ENCODE assay signal across 14 cellular contexts in genomic region chr2:11004206-11004605, GRCh38.
A peak's percentile ranks its signal among the peaks of the same experiment; 100 is the strongest.
DNase-seq lines count a peak whose midpoint lies in the region; ATAC-seq, FAIRE-seq and TF ChIP-seq lines count a peak whose summit lies in the region.
"Had no signal": no experiment of that assay in that cellular context is flagged by ENCODE, and none has a peak within 500 bp of the region (broad histone marks: within the 10 kb centered on the region; RNA-seq: fewer than 3 reads in every experiment).

No MANE protein-coding gene starts in this region.

- H3K4me1 ChIP-seq in astrocyte (ENCODE audit: insufficient read depth, low read length) (peaks cover 5% of the 10 kb centered on the region), keratinocyte (ENCODE audit: control insufficient read depth, extremely low read depth, insufficient read depth, low read length) (peaks cover 5% of the 10 kb centered on the region)
- H3K4me1 ChIP-seq: BLaER1, vagina had no signal

- H3K9me1 ChIP-seq in keratinocyte (ENCODE audit: control insufficient read depth, extremely low read depth, insufficient read depth, low read length), result no peaks in the 10 kb centered on the region

- peaks cover 5% of the 10 kb centered on the region for H3K27me3 Mint-ChIP-seq in astrocyte (ENCODE audit: low read depth, unreplicated experiment)
- H3K27me3 Mint-ChIP-seq in activated naive CD4-positive, alpha-beta T cell treated with anti-CD3 and anti-CD28 coated beads for 36 hours (ENCODE audit: low read depth), result peaks cover 7% of the 10 kb centered on the region

- H3K9me3 Mint-ChIP-seq in astrocyte (ENCODE audit: unreplicated experiment), result peaks cover 2% of the 10 kb centered on the region
- no peaks in the 10 kb centered on the region for H3K9me3 Mint-ChIP-seq in activated naive CD4-positive, alpha-beta T cell treated with anti-CD3 and anti-CD28 coated beads for 36 hours

- peaks cover 4% of the 10 kb centered on the region for H3K36me3 Mint-ChIP-seq in astrocyte (ENCODE audit: low read depth, unreplicated experiment)
- H3K36me3 Mint-ChIP-seq in activated naive CD4-positive, alpha-beta T cell treated with anti-CD3 and anti-CD28 coated beads for 36 hours (ENCODE audit: low read depth), result no peaks in the 10 kb centered on the region

- intact Hi-C loops in activated naive CD4-positive, alpha-beta T cell treated with anti-CD3 and anti-CD28 coated beads for 36 hours (cut with micrococcal nuclease), result no loop called here

- no peak overlapping the region for H3K4me3 Mint-ChIP-seq in astrocyte (ENCODE audit: unreplicated experiment)
- H3K4me3 Mint-ChIP-seq in activated naive CD4-positive, alpha-beta T cell treated with anti-CD3 and anti-CD28 coated beads for 36 hours, result no peak overlapping the region

- DNase-seq in DMS53 treated with DMSO at 0.1 percent for 48 hours (lab: John Stamatoyannopoulos, UW; ENCODE audit: unreplicated experiment) (peak; percentile 60), NOMO-1 (lab: John Stamatoyannopoulos, UW; ENCODE audit: unreplicated experiment in 2 of 2) (peak; percentile 58 to 92), astrocyte (ENCODE audit: low read depth) (peak; percentile 68), keratinocyte (ENCODE audit: low read depth, low spot score) (peak; percentile 33), NCI-H1694 (lab: John Stamatoyannopoulos, UW) (no peak)
- no peak for DNase-seq in activated naive CD4-positive, alpha-beta T cell treated with anti-CD3 and anti-CD28 coated beads for 36 hours
- DNase-seq: activated T-cell treated with anti-CD3 and anti-CD28 coated beads, Interleukin-2, amount 50 U/mL, for 48 hours; left cardiac atrium; NCI-H2029 had no signal

- no peak overlapping the region for H3K27ac Mint-ChIP-seq in astrocyte (ENCODE audit: unreplicated experiment)
- H3K27ac Mint-ChIP-seq in activated naive CD4-positive, alpha-beta T cell treated with anti-CD3 and anti-CD28 coated beads for 36 hours, result no peak overlapping the region

- peak overlapping the region; percentile 43 for H3K4me2 ChIP-seq in astrocyte (ENCODE audit: low read length)
- no peak overlapping the region for H3K4me2 ChIP-seq in keratinocyte (ENCODE audit: control insufficient read depth, extremely low read depth, insufficient read depth, low read depth, low read length)
- H3K4me2 ChIP-seq: BLaER1 had no signal

- no peak for TF ChIP-seq CTCF in astrocyte (IDR thresholded peaks at IDR 0.05; ENCODE audit: insufficient read depth, low read depth, low read length)
- TF ChIP-seq CTCF in keratinocyte (optimal IDR thresholded peaks at IDR 0.05 in 1 of 3, IDR thresholded peaks at IDR 0.05 in 1 of 3, conservative IDR thresholded peaks at IDR 0.05 in 1 of 3; ENCODE audit: extremely low read depth in 1 of 3, insufficient read depth in 2 of 3, low read length in 3 of 3), result no peak

- no peaks in the 10 kb centered on the region for H3K9me3 ChIP-seq in astrocyte (ENCODE audit: insufficient read depth, low read depth, low read length)
- no peaks in the 10 kb centered on the region for H3K9me3 ChIP-seq in keratinocyte (ENCODE audit: control insufficient read depth, low read depth, low read length)
- H3K9me3 ChIP-seq: BLaER1, vagina had no signal

- H3K27ac ChIP-seq in astrocyte (ENCODE audit: low read depth, low read length) (no peak overlapping the region), keratinocyte (ENCODE audit: control insufficient read depth, insufficient read depth, low read length) (no peak overlapping the region)
- H3K27ac ChIP-seq: BLaER1, cardiac muscle cell, vagina had no signal

- H4K20me1 ChIP-seq in astrocyte (ENCODE audit: insufficient read depth, low read length) (no peaks in the 10 kb centered on the region), keratinocyte (ENCODE audit: control insufficient read depth, extremely low read depth, insufficient read depth, low read length) (no peaks in the 10 kb centered on the region)
- H4K20me1 ChIP-seq: BLaER1 had no signal

- H2AFZ ChIP-seq in astrocyte (ENCODE audit: low read depth, low read length) (peak overlapping the region; percentile 28), keratinocyte (ENCODE audit: control insufficient read depth, low read length) (no peak overlapping the region)

- H3K79me2 ChIP-seq in astrocyte (ENCODE audit: insufficient read depth, low read length) (no peaks in the 10 kb centered on the region), keratinocyte (ENCODE audit: control insufficient read depth, insufficient read depth, low read length) (no peaks in the 10 kb centered on the region)

- H3K36me3 ChIP-seq in astrocyte (ENCODE audit: insufficient read depth, low read length) (no peaks in the 10 kb centered on the region), keratinocyte (ENCODE audit: control insufficient read depth in 2 of 2, extremely low read depth in 1 of 2, insufficient read depth in 2 of 2, low read length in 2 of 2) (no peaks in the 10 kb centered on the region)
- H3K36me3 ChIP-seq: BLaER1, cardiac muscle cell, vagina had no signal

- no peak overlapping the region for H3K4me3 ChIP-seq in astrocyte (ENCODE audit: insufficient read depth, low read depth, low read length)
- H3K4me3 ChIP-seq in keratinocyte (ENCODE audit: control insufficient read depth in 2 of 3, extremely low read depth in 1 of 3, insufficient read depth in 2 of 3, low read depth in 1 of 3, low read length in 3 of 3), result no peak overlapping the region
- H3K4me3 ChIP-seq: BLaER1, cardiac muscle cell, vagina had no signal

- H3K27me3 ChIP-seq in astrocyte (ENCODE audit: insufficient read depth, low read length) (no peaks in the 10 kb centered on the region), keratinocyte (ENCODE audit: control insufficient read depth, extremely low read depth, insufficient read depth, low read length) (peaks cover 4% of the 10 kb centered on the region)
- H3K27me3 ChIP-seq: BLaER1, cardiac muscle cell, vagina had no signal

- no peak overlapping the region for H3K9ac ChIP-seq in astrocyte (ENCODE audit: low read length)
- H3K9ac ChIP-seq in keratinocyte (ENCODE audit: control insufficient read depth, extremely low read depth, insufficient read depth, low read length), result no peak overlapping the region
- H3K9ac ChIP-seq: BLaER1 had no signal

- dilution Hi-C loops in keratinocyte (cut with MboI; ENCODE audit: extremely low pct_ligation_motif_present, low sequenced_read_pairs), result loop anchor here (10.0 kb wide), 1 partner anchor 61 kb away; no protein-coding TSS in a partner anchor

- H3K4me1 Mint-ChIP-seq in astrocyte (ENCODE audit: low read depth, unreplicated experiment), result peaks cover 8% of the 10 kb centered on the region
- no peaks in the 10 kb centered on the region for H3K4me1 Mint-ChIP-seq in activated naive CD4-positive, alpha-beta T cell treated with anti-CD3 and anti-CD28 coated beads for 36 hours (ENCODE audit: low read depth)

- ATAC-seq in HG03378 (IDR thresholded peaks at IDR 0.05; ENCODE audit: unreplicated experiment) (no peak), GM21717 (IDR thresholded peaks at IDR 0.05; ENCODE audit: unreplicated experiment) (no peak)
- ATAC-seq: left cardiac atrium had no signal

- CTCF ChIA-PET in activated naive CD4-positive, alpha-beta T cell treated with anti-CD3 and anti-CD28 coated beads for 36 hours (lab: Charles Lee), result interaction anchor here (0.7 to 1.2 kb wide), 2 partner anchors 168 to 572 kb away, joined by 3 to 5 read pairs; no protein-coding TSS in a partner anchor

- no peak for FAIRE-seq in astrocyte (lab: Jason Lieb, UNC)
- peak; percentile 87 for FAIRE-seq in keratinocyte (lab: Jason Lieb, UNC)

Comparison
In these comparisons a context has a peak if more than half of its experiments do, and no peak if none do; other contexts are left out.
1. DNase-seq: peak in DMS53 treated with DMSO at 0.1 percent for 48 hours (single experiment), NOMO-1 (2 of 2), astrocyte (single experiment) and keratinocyte (single experiment); none in activated naive CD4-positive, alpha-beta T cell treated with anti-CD3 and anti-CD28 coated beads for 36 hours (single experiment) and NCI-H1694 (single experiment).